ENCODE assay signal across 19 cellular contexts in genomic region chr15:42725331-42725903, GRCh38. TPM values are rescaled to one million over a fixed set of nuclear protein-coding genes. Genes with fewer than 3 reads are reported as not detected.
DNase-seq lines count a peak whose midpoint lies in the region; ATAC-seq and TF ChIP-seq lines count a peak whose summit lies in the region.
"Had no signal": no experiment of that assay in that cellular context is flagged by ENCODE, and none has a peak within 500 bp of the region (broad histone marks: within the 10 kb centered on the region; RNA-seq: fewer than 3 reads in every experiment).

No MANE protein-coding gene starts in this region.

- TF ChIP-seq CTCF in endothelial cell (IDR thresholded peaks at IDR 0.05; ENCODE audit: unreplicated experiment) (no peak), nephron progenitor cell (IDR thresholded peaks at IDR 0.05) (no peak)

- H3K9me3 Mint-ChIP-seq in activated T-cell treated with anti-CD3 and anti-CD28 coated beads, Interleukin-2, amount 50 U/mL, for 24 hours = no peaks in the 10 kb centered on the region
- no peaks in the 10 kb centered on the region for H3K9me3 Mint-ChIP-seq in endothelial cell (ENCODE audit: unreplicated experiment)
- no peaks in the 10 kb centered on the region for H3K9me3 Mint-ChIP-seq in nephron progenitor cell
- H3K9me3 Mint-ChIP-seq in stimulated activated naive B cell treated with anti-CD40 and anti-IgM and Interleukin-4, amounts not matched to agents 10 μg/mL and 1 μg/mL and 100 μg/mL, for 72 hours = no peaks in the 10 kb centered on the region
- H3K9me3 Mint-ChIP-seq: CD4-positive, CD25-positive, alpha-beta regulatory T cell had no signal

- no peak for DNase-seq in activated T-cell treated with anti-CD3 and anti-CD28 coated beads, Interleukin-2, amount 50 U/mL, for 24 hours
- no peak for DNase-seq in activated T-cell treated with anti-CD3 and anti-CD28 coated beads, Interleukin-2, amount 50 U/mL, for 48 hours
- DNase-seq in endothelial cell (ENCODE audit: low spot score) (no peak), nephron progenitor cell (no peak), retina (no peak), T-helper 9 cell (no peak)
- no peak for DNase-seq in stimulated activated naive B cell treated with anti-CD40 and anti-IgM and Interleukin-4, amounts not matched to agents 10 μg/mL and 1 μg/mL and 100 μg/mL, for 72 hours
- DNase-seq: 8988T; ACHN; CD4-positive, CD25-positive, alpha-beta regulatory T cell; Karpas-422; NCI-H1092 treated with DMSO at 0.1 percent for 48 hours; NCI-H2029; NCI-H446 treated with DMSO at 0.1 percent for 48 hours; NCI-H526; NK-92 treated with Interleukin-12 subunit alpha and Interleukin-12 subunit beta, amount 100 ng/mL, for 24 hours; PC-3; Right ventricle myocardium superior had no signal

- peaks cover 86% of the 10 kb centered on the region for H3K36me3 Mint-ChIP-seq in activated T-cell treated with anti-CD3 and anti-CD28 coated beads, Interleukin-2, amount 50 U/mL, for 24 hours (ENCODE audit: low read depth)
- H3K36me3 Mint-ChIP-seq in endothelial cell (ENCODE audit: low read depth, unreplicated experiment) (peaks cover 35% of the 10 kb centered on the region), nephron progenitor cell (ENCODE audit: low read depth) (peaks cover 45% of the 10 kb centered on the region)
- peaks cover 37 to 43% of the 10 kb centered on the region in 2 donors for H3K36me3 Mint-ChIP-seq in stimulated activated naive B cell treated with anti-CD40 and anti-IgM and Interleukin-4, amounts not matched to agents 10 μg/mL and 1 μg/mL and 100 μg/mL, for 72 hours

- no peak overlapping the region for H3K4me3 Mint-ChIP-seq in activated T-cell treated with anti-CD3 and anti-CD28 coated beads, Interleukin-2, amount 50 U/mL, for 24 hours
- H3K4me3 Mint-ChIP-seq in endothelial cell (ENCODE audit: unreplicated experiment) (peak overlapping the region; percentile 63), nephron progenitor cell (no peak overlapping the region)
- no peak overlapping the region for H3K4me3 Mint-ChIP-seq in stimulated activated naive B cell treated with anti-CD40 and anti-IgM and Interleukin-4, amounts not matched to agents 10 μg/mL and 1 μg/mL and 100 μg/mL, for 72 hours

- H3K27me3 Mint-ChIP-seq in activated T-cell treated with anti-CD3 and anti-CD28 coated beads, Interleukin-2, amount 50 U/mL, for 24 hours = no peaks in the 10 kb centered on the region
- H3K27me3 Mint-ChIP-seq in endothelial cell (ENCODE audit: unreplicated experiment) = peaks cover under 1% of the 10 kb centered on the region
- H3K27me3 Mint-ChIP-seq in nephron progenitor cell (ENCODE audit: low read depth, poor library complexity) = no peaks in the 10 kb centered on the region
- no peaks in the 10 kb centered on the region for H3K27me3 Mint-ChIP-seq in stimulated activated naive B cell treated with anti-CD40 and anti-IgM and Interleukin-4, amounts not matched to agents 10 μg/mL and 1 μg/mL and 100 μg/mL, for 72 hours
- H3K27me3 Mint-ChIP-seq: CD4-positive, CD25-positive, alpha-beta regulatory T cell had no signal

- ATAC-seq in stimulated activated naive B cell treated with anti-CD40 and anti-IgM and Interleukin-4, amounts not matched to agents 10 μg/mL and 1 μg/mL and 100 μg/mL, for 72 hours (replicated peaks) = no peak
- no peak for ATAC-seq in HG02759 (IDR thresholded peaks at IDR 0.05; ENCODE audit: unreplicated experiment)
- ATAC-seq: PC-3 had no signal

- H3K27ac Mint-ChIP-seq in activated T-cell treated with anti-CD3 and anti-CD28 coated beads, Interleukin-2, amount 50 U/mL, for 24 hours = peak overlapping the region; percentile 5
- H3K27ac Mint-ChIP-seq in endothelial cell (ENCODE audit: unreplicated experiment) = no peak overlapping the region
- peak overlapping the region; percentile 74 for H3K27ac Mint-ChIP-seq in nephron progenitor cell
- peak overlapping the region; percentile 20 for H3K27ac Mint-ChIP-seq in stimulated activated naive B cell treated with anti-CD40 and anti-IgM and Interleukin-4, amounts not matched to agents 10 μg/mL and 1 μg/mL and 100 μg/mL, for 72 hours
- H3K27ac Mint-ChIP-seq: CD4-positive, CD25-positive, alpha-beta regulatory T cell had no signal

- H3K4me1 Mint-ChIP-seq in activated T-cell treated with anti-CD3 and anti-CD28 coated beads, Interleukin-2, amount 50 U/mL, for 24 hours (ENCODE audit: low read depth) = no peaks in the 10 kb centered on the region
- H3K4me1 Mint-ChIP-seq in endothelial cell (ENCODE audit: unreplicated experiment) (no peaks in the 10 kb centered on the region), nephron progenitor cell (peaks cover 5% of the 10 kb centered on the region)
- H3K4me1 Mint-ChIP-seq in stimulated activated naive B cell treated with anti-CD40 and anti-IgM and Interleukin-4, amounts not matched to agents 10 μg/mL and 1 μg/mL and 100 μg/mL, for 72 hours = peaks cover 0 to 2% of the 10 kb centered on the region in 2 donors

RNA-seq across cellular contexts. Expression of gene CDAN1, which starts 11.5 kb away (rescaled TPM):
- total RNA-seq in endothelial cell (ENCODE audit: unreplicated experiment) = 29.9 TPM
